ENCODE assay signal across 24 cellular contexts in genomic region chr16:89821438-89822187, GRCh38. TPM values are rescaled to one million over a fixed set of nuclear protein-coding genes. Genes with fewer than 3 reads are reported as not detected.
DNase-seq lines count a peak whose midpoint lies in the region; ATAC-seq and TF ChIP-seq lines count a peak whose summit lies in the region.
"Had no signal": no experiment of that assay in that cellular context is flagged by ENCODE, and none has a peak within 500 bp of the region (broad histone marks: within the 10 kb centered on the region; RNA-seq: fewer than 3 reads in every experiment).

No MANE protein-coding gene starts in this region.

- H3K36me3 Mint-ChIP-seq in immature natural killer cell = no peaks in the 10 kb centered on the region
- H3K36me3 Mint-ChIP-seq: activated CD8-positive, alpha-beta memory T cell treated with anti-CD3 and anti-CD28 coated beads, Interleukin-2, amount 10 ng/mL, durations not matched to agents 7 days and 5 days had no signal

- H3K9me3 ChIP-seq in left ventricle myocardium inferior (replicated peaks) (no peaks in the 10 kb centered on the region), thyroid gland (no peaks in the 10 kb centered on the region)
- H3K9me3 ChIP-seq: breast epithelium, colonic mucosa, transverse colon had no signal

- POLR2A ChIA-PET in RWPE1 (lab: Yijun Ruan, JAX; ENCODE audit: low non-redundant PET) = no interaction called here

- in situ Hi-C loops in KBM-7 (cut with MboI; ENCODE audit: low pct_unique_long_range_greater_than_20kb, low sequenced_read_pairs) = no loop called here

- peak; percentile 63 for DNase-seq in Right ventricle myocardium inferior (ENCODE audit: missing footprints)
- DNase-seq in left ventricle myocardium inferior = no peak
- DNase-seq in RWPE1 (ENCODE audit: low spot score) = no peak
- DNase-seq in immature natural killer cell = peak; percentile 81 to 86 (median 83)
- no peak for DNase-seq in thyroid gland
- DNase-seq in HUDEP-2 (lab: John Stamatoyannopoulos, UW; ENCODE audit: unreplicated experiment in 76 of 76) = no peak
- DNase-seq in KBM-7 = no peak
- DNase-seq: activated CD4-positive, alpha-beta T cell treated with anti-CD3 and anti-CD28 coated beads for 36 hours; activated CD8-positive, alpha-beta memory T cell treated with anti-CD3 and anti-CD28 coated beads, Interleukin-2, amount 10 ng/mL, durations not matched to agents 7 days and 5 days; activated naive CD4-positive, alpha-beta T cell treated with anti-CD3 and anti-CD28 coated beads, Interleukin-2, amount 50 U/mL, for 16 hours; activated T-cell treated with anti-CD3 and anti-CD28 coated beads, Interleukin-2, amount 50 U/mL, for 72 hours; DMS79 treated with DMSO at 0.1 percent for 48 hours; foreskin melanocyte; H9; mammary epithelial cell; NCI-H1105 treated with DMSO at 0.1 percent for 48 hours; nucleus accumbens; T-helper 17 cell had no signal

- intact Hi-C loops in Right ventricle myocardium inferior (cut with DNase I) (no loop called here), left ventricle myocardium inferior (cut with micrococcal nuclease) (no loop called here), thyroid gland (cut with DNase I) (no loop called here)

- H3K36me3 ChIP-seq in left ventricle myocardium inferior = no peaks in the 10 kb centered on the region
- H3K36me3 ChIP-seq in thyroid gland = no peaks in the 10 kb centered on the region
- H3K36me3 ChIP-seq: breast epithelium, colonic mucosa, transverse colon had no signal

- H3K27me3 Mint-ChIP-seq in immature natural killer cell (ENCODE audit: low read depth in 3 of 3) = peaks cover 5 to 7% (median 6%) of the 10 kb centered on the region in 3 donors
- H3K27me3 Mint-ChIP-seq: activated CD4-positive, alpha-beta T cell treated with anti-CD3 and anti-CD28 coated beads for 36 hours; B cell; T-helper 17 cell had no signal

- H3K4me1 ChIP-seq in left ventricle myocardium inferior (peaks cover 18% of the 10 kb centered on the region), thyroid gland (peaks cover 37 to 46% of the 10 kb centered on the region in 2 donors)
- H3K4me1 ChIP-seq: breast epithelium, colonic mucosa had no signal

- TF ChIP-seq CTCF in left ventricle myocardium inferior (IDR thresholded peaks at IDR 0.05; ENCODE audit: borderline replicate concordance) (no peak), RWPE1 (conservative IDR thresholded peaks at IDR 0.05; ENCODE audit: low read depth) (no peak), thyroid gland (IDR thresholded peaks at IDR 0.05) (no peak)

- peak overlapping the region; percentile 90 to 99 (median 97) for H3K27ac Mint-ChIP-seq in immature natural killer cell
- H3K27ac Mint-ChIP-seq: activated CD4-positive, alpha-beta T cell treated with anti-CD3 and anti-CD28 coated beads for 36 hours; activated CD8-positive, alpha-beta memory T cell treated with anti-CD3 and anti-CD28 coated beads, Interleukin-2, amount 10 ng/mL, durations not matched to agents 7 days and 5 days; activated T-cell treated with anti-CD3 and anti-CD28 coated beads, Interleukin-2, amount 50 U/mL, for 72 hours; B cell; T-helper 17 cell had no signal

- CTCF ChIA-PET in RWPE1 (lab: Yijun Ruan, JAX) = no interaction called here

- H3K4me1 Mint-ChIP-seq in immature natural killer cell = peaks cover 49 to 52% of the 10 kb centered on the region in 2 donors

- WGBS in thyroid gland, 2 donors = 89 to 92% methylated on average over 23 of the region's 23 CpGs

- ATAC-seq in Right ventricle myocardium inferior = no peak
- no peak for ATAC-seq in GM21381 (IDR thresholded peaks at IDR 0.05; ENCODE audit: unreplicated experiment)
- ATAC-seq: activated CD4-positive, alpha-beta T cell treated with anti-CD3 and anti-CD28 coated beads for 36 hours; activated CD8-positive, alpha-beta memory T cell treated with anti-CD3 and anti-CD28 coated beads, Interleukin-2, amount 10 ng/mL, durations not matched to agents 7 days and 5 days; activated T-cell treated with anti-CD3 and anti-CD28 coated beads, Interleukin-2, amount 50 U/mL, for 72 hours; T-helper 17 cell had no signal

- H3K4me3 Mint-ChIP-seq in immature natural killer cell = peak overlapping the region; percentile 62 to 79 (median 77)
- H3K4me3 Mint-ChIP-seq: activated CD4-positive, alpha-beta T cell treated with anti-CD3 and anti-CD28 coated beads for 36 hours; activated CD8-positive, alpha-beta memory T cell treated with anti-CD3 and anti-CD28 coated beads, Interleukin-2, amount 10 ng/mL, durations not matched to agents 7 days and 5 days; activated T-cell treated with anti-CD3 and anti-CD28 coated beads, Interleukin-2, amount 50 U/mL, for 72 hours; B cell; H9; T-helper 17 cell had no signal

- H3K4me3 ChIP-seq in left ventricle myocardium inferior (no peak overlapping the region), thyroid gland (replicated peaks in 1 of 3) (no peak overlapping the region)
- H3K4me3 ChIP-seq: breast epithelium, colonic mucosa, skin epidermis, transverse colon had no signal

- no peaks in the 10 kb centered on the region for H3K9me3 Mint-ChIP-seq in immature natural killer cell
- H3K9me3 Mint-ChIP-seq: activated T-cell treated with anti-CD3 and anti-CD28 coated beads, Interleukin-2, amount 50 U/mL, for 72 hours had no signal

- H3K27me3 ChIP-seq in left ventricle myocardium inferior (ENCODE audit: low read depth) = no peaks in the 10 kb centered on the region
- no peaks in the 10 kb centered on the region for H3K27me3 ChIP-seq in thyroid gland
- H3K27me3 ChIP-seq: breast epithelium, colonic mucosa, transverse colon had no signal

- H3K27ac ChIP-seq in left ventricle myocardium inferior (replicated peaks) = no peak overlapping the region
- H3K27ac ChIP-seq in RWPE1 = peak overlapping the region; percentile 37
- H3K27ac ChIP-seq in thyroid gland = peak overlapping the region; percentile 12 to 52 (median 19)
- H3K27ac ChIP-seq: breast epithelium, colonic mucosa, skin epidermis had no signal

- no peak for TF ChIP-seq POLR2A in thyroid gland (IDR thresholded peaks at IDR 0.05)

RNA-seq across cellular contexts. Expression of gene FANCA, which starts 5.2 kb away (rescaled TPM):
- 2.8 TPM for total RNA-seq in Right ventricle myocardium inferior
- total RNA-seq in left ventricle myocardium inferior = 2.4 TPM
- 10 to 100 TPM in 2 of 3 donors, 1 to 10 TPM in 1; 8.7 to 21.6 (median 10.9) TPM for polyA plus RNA-seq in immature natural killer cell
- total RNA-seq in thyroid gland = 10 to 100 TPM in 1 of 4 donors, 1 to 10 TPM in 3; 2.3 to 10.3 (median 3.6) TPM

RNA-seq across cellular contexts. Expression of gene SPIRE2, which starts 6.7 kb away (rescaled TPM):
- total RNA-seq in Right ventricle myocardium inferior = 0.54 TPM
- total RNA-seq in left ventricle myocardium inferior = 1.2 TPM
- 1 to 10 TPM; 1.0 to 1.3 (median 1.3) TPM for polyA plus RNA-seq in immature natural killer cell
- 10 to 100 TPM in 2 of 4 donors, 1 to 10 TPM in 2; 7.0 to 10.9 (median 9.5) TPM for total RNA-seq in thyroid gland

RNA-seq across cellular contexts. Expression of gene TCF25, which starts 51.8 kb away (rescaled TPM):
- total RNA-seq in Right ventricle myocardium inferior (82.2 TPM), left ventricle myocardium inferior (82.6 TPM), thyroid gland (100 to 1,000 TPM; 144 to 266 (median 201) TPM)
- 100 to 1,000 TPM in 2 of 3 donors, 10 to 100 TPM in 1; 98.1 to 249 (median 131) TPM for polyA plus RNA-seq in immature natural killer cell

Comparison
In these comparisons a context has a peak if more than half of its experiments do, and no peak if none do; other contexts are left out.
1. DNase-seq: peak in Right ventricle myocardium inferior (single experiment) and immature natural killer cell (3 of 3); none in left ventricle myocardium inferior (single experiment), RWPE1 (single experiment), thyroid gland (0 of 2), HUDEP-2 (0 of 76) and KBM-7 (single experiment).